In genomic region chr5:111934511-111934910, GRCh38 we compare ENCODE assay signal across 15 cellular contexts.
DNase-seq lines count a peak whose midpoint lies in the region; ATAC-seq and TF ChIP-seq lines count a peak whose summit lies in the region.
"Had no signal": no experiment of that assay in that cellular context is flagged by ENCODE, and none has a peak within 500 bp of the region (broad histone marks: within the 10 kb centered on the region; RNA-seq: fewer than 3 reads in every experiment).

No MANE protein-coding gene starts in this region.

- H3K9me3 ChIP-seq in IMR-90 (ENCODE audit: control insufficient read depth, insufficient read depth, low read length): no peaks in the 10 kb centered on the region
- H3K9me3 ChIP-seq in WERI-Rb-1 (ENCODE audit: severe bottlenecking): peaks cover 2% of the 10 kb centered on the region
- no peaks in the 10 kb centered on the region for H3K9me3 ChIP-seq in neural progenitor cell (ENCODE audit: low read depth)
- H3K9me3 ChIP-seq: SJCRH30 had no signal

- no peak overlapping the region for H2BK20ac ChIP-seq in IMR-90 (ENCODE audit: low read depth, low read length)

- H3K4me2 ChIP-seq in IMR-90 (ENCODE audit: low read depth, low read length): no peak overlapping the region
- H3K4me2 ChIP-seq in neural progenitor cell: no peak overlapping the region

- H2BK15ac ChIP-seq in IMR-90 (ENCODE audit: low read depth, low read length): no peak overlapping the region

- CTCF ChIA-PET in IMR-90 (lab: Yijun Ruan, JAX): no interaction called here

- no peak overlapping the region; the same call in 1 of the 2 replicates for H2AK5ac ChIP-seq in IMR-90 (ENCODE audit: low read depth, low read length)

- H3K36me3 ChIP-seq in IMR-90 (ENCODE audit: control insufficient read depth, insufficient read depth, low read length) (no peaks in the 10 kb centered on the region), WERI-Rb-1 (no peaks in the 10 kb centered on the region), neural progenitor cell (no peaks in the 10 kb centered on the region)
- H3K36me3 ChIP-seq: SJCRH30 had no signal

- no peak overlapping the region for H4K5ac ChIP-seq in IMR-90 (ENCODE audit: low read depth, low read length)

- H3K9me1 ChIP-seq in IMR-90 (ENCODE audit: insufficient read depth, low read length): peaks cover 7% of the 10 kb centered on the region

- H3K4me1 Mint-ChIP-seq in neural progenitor cell: peaks cover 12% of the 10 kb centered on the region
- no peaks in the 10 kb centered on the region for H3K4me1 Mint-ChIP-seq in activated T-cell treated with anti-CD3 and anti-CD28 coated beads, Interleukin-2, amount 50 U/mL, for 4 hours (ENCODE audit: low read depth)
- H3K4me1 Mint-ChIP-seq: CD4-positive, CD25-positive, alpha-beta regulatory T cell had no signal

- no peak overlapping the region for H2BK5ac ChIP-seq in IMR-90 (ENCODE audit: low read depth, low read length, poor library complexity, severe bottlenecking)

- H2BK120ac ChIP-seq in IMR-90 (ENCODE audit: low read depth, low read length): no peak overlapping the region

- H3K27me3 Mint-ChIP-seq in neural progenitor cell (ENCODE audit: insufficient read depth, low read depth): peaks cover 5% of the 10 kb centered on the region
- peaks cover 1% of the 10 kb centered on the region for H3K27me3 Mint-ChIP-seq in activated T-cell treated with anti-CD3 and anti-CD28 coated beads, Interleukin-2, amount 50 U/mL, for 4 hours (ENCODE audit: low read depth)
- H3K27me3 Mint-ChIP-seq: CD4-positive, CD25-positive, alpha-beta regulatory T cell had no signal

- H3K4me3 ChIP-seq in IMR-90 (ENCODE audit: insufficient read depth, low read depth, low read length): no peak overlapping the region
- no peak overlapping the region for H3K4me3 ChIP-seq in WERI-Rb-1 (ENCODE audit: low read depth, low read length)
- no peak overlapping the region for H3K4me3 ChIP-seq in epithelial cell of esophagus (ENCODE audit: low read length)
- H3K4me3 ChIP-seq in neural progenitor cell: no peak overlapping the region
- H3K4me3 ChIP-seq: SJCRH30 had no signal

- ATAC-seq in IMR-90 (ENCODE audit: low read depth) (no peak), omental fat pad (ENCODE audit: low FRiP score) (no peak), Right ventricle myocardium superior (ENCODE audit: poor library complexity) (no peak)
- no peak for ATAC-seq in activated T-cell treated with anti-CD3 and anti-CD28 coated beads, Interleukin-2, amount 50 U/mL, for 4 hours
- ATAC-seq: Panc1 had no signal

- H3K79me2 ChIP-seq in neural progenitor cell (ENCODE audit: low read depth): no peaks in the 10 kb centered on the region

- H3K18ac ChIP-seq in IMR-90 (ENCODE audit: low read depth, low read length): no peak overlapping the region

- intact Hi-C loops in IMR-90 (cut with micrococcal nuclease): no loop called here
- intact Hi-C loops in Right ventricle myocardium superior (cut with DNase I): no loop called here

- no peak overlapping the region for H3K27ac Mint-ChIP-seq in neural progenitor cell

- dilution Hi-C loops in IMR-90 (cut with HindIII; ENCODE audit: low sequenced_read_pairs, unreplicated experiment): no loop called here

- H3K4ac ChIP-seq in IMR-90 (ENCODE audit: low read depth, low read length): no peak overlapping the region

- TF ChIP-seq RAD21 in IMR-90 (IDR thresholded peaks at IDR 0.05; ENCODE audit: low read length): no peak

- TF ChIP-seq POLR2A in IMR-90 (IDR thresholded peaks at IDR 0.05; ENCODE audit: low read depth, low read length): no peak

- H3K9ac ChIP-seq in IMR-90 (ENCODE audit: low read depth, low read length) (no peak overlapping the region), neural progenitor cell (no peak overlapping the region)

- peaks cover 10% of the 10 kb centered on the region for H3K9me3 Mint-ChIP-seq in neural progenitor cell
- H3K9me3 Mint-ChIP-seq in activated T-cell treated with anti-CD3 and anti-CD28 coated beads, Interleukin-2, amount 50 U/mL, for 4 hours: no peaks in the 10 kb centered on the region

- H3K27me3 ChIP-seq in IMR-90 (ENCODE audit: control insufficient read depth, insufficient read depth, low read length): no peaks in the 10 kb centered on the region
- no peaks in the 10 kb centered on the region for H3K27me3 ChIP-seq in WERI-Rb-1 (ENCODE audit: insufficient read depth, low read depth, severe bottlenecking)
- no peaks in the 10 kb centered on the region for H3K27me3 ChIP-seq in neural progenitor cell

- H4K91ac ChIP-seq in IMR-90 (ENCODE audit: insufficient read depth, low read depth, low read length): no peak overlapping the region

- 0 out of 4 replicates have a peak, but pooled peaks cover 0 to 3% of the 10 kb centered on the region in 2 experiments for H3K79me1 ChIP-seq in IMR-90 (ENCODE audit: low read depth in 1 of 2, low read length in 2 of 2)

- H2AK9ac ChIP-seq in IMR-90 (replicated peaks; ENCODE audit: low read depth, low read length, poor library complexity): no peak overlapping the region

- no peak overlapping the region for H2AFZ ChIP-seq in IMR-90 (replicated peaks; ENCODE audit: low read length, poor library complexity)
- H2AFZ ChIP-seq in neural progenitor cell (replicated peaks): no peak overlapping the region

- BruUV-seq in IMR-90 (replicated peaks; lab: Mats Ljungman, UMichigan): no TSS peak

- no CpG with 5 or more reads among the region's 2 CpGs for WGBS in IMR-90 (ENCODE audit: extremely low coverage in 2 of 2, insufficient read length in 1 of 2), 2 experiments

- H3K36me3 Mint-ChIP-seq in neural progenitor cell: no peaks in the 10 kb centered on the region
- no peaks in the 10 kb centered on the region for H3K36me3 Mint-ChIP-seq in activated T-cell treated with anti-CD3 and anti-CD28 coated beads, Interleukin-2, amount 50 U/mL, for 4 hours (ENCODE audit: insufficient read depth)
- H3K36me3 Mint-ChIP-seq: CD4-positive, CD25-positive, alpha-beta regulatory T cell had no signal

- H4K20me1 ChIP-seq in IMR-90 (ENCODE audit: insufficient read depth, low read length): no peaks in the 10 kb centered on the region
- no peaks in the 10 kb centered on the region for H4K20me1 ChIP-seq in neural progenitor cell (ENCODE audit: low read depth)

- H3K56ac ChIP-seq in IMR-90 (ENCODE audit: extremely low read depth, insufficient read depth, low read length): no peak overlapping the region

- no peak overlapping the region for H3K23ac ChIP-seq in IMR-90 (ENCODE audit: low read depth, low read length)

- POLR2A ChIA-PET in IMR-90 (lab: Charles Lee; ENCODE audit: unreplicated experiment): no interaction called here

- in situ Hi-C loops in IMR-90 (cut with MboI; ENCODE audit: low sequenced_read_pairs): no loop called here

- no peak overlapping the region for H3K14ac ChIP-seq in IMR-90 (replicated peaks; ENCODE audit: low read depth, low read length)

- DNase-seq in IMR-90: no peak
- DNase-seq in WERI-Rb-1: peak; percentile 68
- peak; percentile 7 for DNase-seq in epithelial cell of esophagus (ENCODE audit: low read depth)
- DNase-seq in neural progenitor cell (ENCODE audit: low spot score): peak; percentile 49
- no peak for DNase-seq in activated T-cell treated with anti-CD3 and anti-CD28 coated beads, Interleukin-2, amount 50 U/mL, for 4 hours
- no peak for DNase-seq in omental fat pad (ENCODE audit: low spot score)
- no peak for DNase-seq in Right ventricle myocardium superior
- DNase-seq: CD4-positive, CD25-positive, alpha-beta regulatory T cell; DMS 273 treated with DMSO at 0.1 percent for 48 hours; DMS79 treated with DMSO at 0.1 percent for 48 hours; Karpas-422; NCI-H1694; NCI-H2081; SJCRH30 had no signal

- TF ChIP-seq CTCF in IMR-90 (conservative IDR thresholded peaks at IDR 0.05; ENCODE audit: low read depth, low read length) (no peak), WERI-Rb-1 (IDR thresholded peaks at IDR 0.05; ENCODE audit: low read depth, low read length) (no peak), epithelial cell of esophagus (IDR thresholded peaks at IDR 0.05; ENCODE audit: insufficient read depth, low read depth, low read length, missing control alignments) (no peak), neural progenitor cell (IDR thresholded peaks at IDR 0.05) (no peak), omental fat pad (IDR thresholded peaks at IDR 0.05) (no peak)

- no peak overlapping the region for H4K8ac ChIP-seq in IMR-90 (ENCODE audit: low read depth in 2 of 2, low read length in 2 of 2)

- H3K4me3 Mint-ChIP-seq in neural progenitor cell: no peak overlapping the region
- no peak overlapping the region for H3K4me3 Mint-ChIP-seq in activated T-cell treated with anti-CD3 and anti-CD28 coated beads, Interleukin-2, amount 50 U/mL, for 4 hours
- H3K4me3 Mint-ChIP-seq: CD4-positive, CD25-positive, alpha-beta regulatory T cell had no signal

- peaks cover 5% of the 10 kb centered on the region for H3F3A ChIP-seq in neural progenitor cell (ENCODE audit: low read depth)

- H3K4me1 ChIP-seq in IMR-90 (ENCODE audit: control insufficient read depth, insufficient read depth, low read length) (peaks cover 16% of the 10 kb centered on the region), neural progenitor cell (peaks cover 15% of the 10 kb centered on the region)
- H3K4me1 ChIP-seq: SJCRH30 had no signal

- H3K27ac ChIP-seq in IMR-90 (ENCODE audit: insufficient read depth, low read length) (no peak overlapping the region), WERI-Rb-1 (no peak overlapping the region), neural progenitor cell (no peak overlapping the region)
- H3K27ac ChIP-seq: SJCRH30 had no signal

TF ChIP-seq in IMR-90, 13 proteins besides CTCF, POLR2A, EP300 and RAD21:
- TF ChIP-seq CEBPB (IDR thresholded peaks at IDR 0.05; ENCODE audit: low read depth, low read length) (peak; percentile 55), RCOR1 (IDR thresholded peaks at IDR 0.05; ENCODE audit: insufficient replicate concordance, low read length) (no peak)

Comparison
In these comparisons a context has a peak if more than half of its experiments do, and no peak if none do; other contexts are left out.
1. DNase-seq: peak in WERI-Rb-1 (single experiment), epithelial cell of esophagus (single experiment) and neural progenitor cell (single experiment); none in IMR-90 (single experiment), activated T-cell treated with anti-CD3 and anti-CD28 coated beads, Interleukin-2, amount 50 U/mL, for 4 hours (single experiment), omental fat pad (single experiment) and Right ventricle myocardium superior (single experiment).